In the genomic region with DNA sequence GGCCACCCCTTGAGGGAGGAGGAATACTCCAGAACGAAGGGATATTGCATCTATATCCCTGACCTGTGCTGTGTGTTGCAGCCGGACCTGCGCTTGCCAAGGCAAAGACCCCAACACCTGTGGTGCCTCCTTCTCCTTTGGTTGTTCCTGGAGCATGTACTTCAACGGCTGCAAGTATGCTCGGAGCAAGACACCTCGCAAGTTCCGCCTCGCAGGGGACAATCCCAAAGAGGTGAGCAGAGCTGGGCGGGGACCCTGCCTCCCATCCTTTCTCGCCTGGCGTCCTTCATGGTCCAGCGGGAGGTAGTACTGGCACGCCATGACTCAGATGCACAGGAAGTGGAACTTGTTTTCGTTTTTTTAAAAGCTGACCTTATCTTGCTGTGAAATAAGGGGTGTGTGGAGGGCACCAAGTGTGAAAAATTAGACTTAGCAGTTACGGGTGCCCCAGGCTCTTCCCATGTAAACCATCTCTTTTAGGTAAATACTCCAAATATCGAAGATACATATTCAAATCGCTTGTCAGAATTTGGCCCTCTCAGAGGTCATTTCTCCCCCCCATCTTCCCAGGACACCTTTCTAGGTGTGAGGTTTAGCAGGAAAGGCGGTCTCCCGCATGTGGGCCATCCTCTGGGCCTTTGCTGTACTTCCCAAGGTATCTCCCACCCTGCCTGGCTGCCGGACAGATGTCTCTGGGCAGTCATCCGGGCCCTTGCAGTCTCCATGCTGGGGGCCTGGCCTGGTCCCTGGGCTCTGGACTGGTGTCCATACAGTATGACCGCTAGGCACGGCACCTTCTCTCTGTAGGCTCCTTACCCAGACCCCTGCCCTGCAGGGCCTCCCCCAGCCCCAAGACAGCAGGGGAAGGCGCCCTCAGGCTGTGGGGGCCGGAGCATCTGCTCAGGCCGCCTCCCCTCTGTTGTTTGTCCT, we compare ENCODE assay signal across 14 cellular contexts.
"Had no signal": no experiment of that assay in that cellular context is flagged by ENCODE, and none has a peak within 500 bp of the region (broad histone marks: within the 10 kb centered on the region; RNA-seq: fewer than 3 reads in every experiment).

No MANE protein-coding gene starts in this region.

- H3K9me3 Mint-ChIP-seq: activated CD4-positive, alpha-beta T cell treated with anti-CD3 and anti-CD28 coated beads, Interleukin-2, amount 10 ng/mL, durations not matched to agents 24 days and 14 days; activated naive CD4-positive, alpha-beta T cell treated with anti-CD3 and anti-CD28 coated beads, Interleukin-2, amount 10 ng/mL, durations not matched to agents 7 days and 5 days; activated T-helper 2 cell treated with anti-CD3 and anti-CD28 coated beads, Interferon-gamma antibody, Interleukin-2, Interleukin-4, amounts not matched to agents 10 μg/mL and 5 μg/mL and 100 μg/mL, durations not matched to agents 14 hours and 24 hours and 36 hours had no signal

- H3K36me3 ChIP-seq: breast epithelium had no signal

- H3K4me3 ChIP-seq: ascending aorta, breast epithelium, esophagus squamous epithelium, SK-N-MC, stomach, testis had no signal

- H3K4me1 Mint-ChIP-seq: activated CD4-positive, alpha-beta T cell treated with anti-CD3 and anti-CD28 coated beads, Interleukin-2, amount 10 ng/mL, durations not matched to agents 24 days and 14 days; activated naive CD4-positive, alpha-beta T cell treated with anti-CD3 and anti-CD28 coated beads, Interleukin-2, amount 10 ng/mL, durations not matched to agents 7 days and 5 days had no signal

- ATAC-seq: naive thymus-derived CD4-positive, alpha-beta T cell had no signal

- H3K9me3 ChIP-seq: ascending aorta, breast epithelium, esophagus squamous epithelium, stomach, testis had no signal

- H3K27ac ChIP-seq: ascending aorta, breast epithelium, esophagus squamous epithelium, SK-N-MC, stomach, testis had no signal

- H3K27me3 ChIP-seq: ascending aorta, breast epithelium, esophagus squamous epithelium, stomach, testis had no signal

- H3K4me1 ChIP-seq: ascending aorta, breast epithelium, esophagus squamous epithelium, testis had no signal

- DNase-seq: activated CD4-positive, alpha-beta T cell treated with anti-CD3 and anti-CD28 coated beads, Interleukin-2, amount 10 ng/mL, durations not matched to agents 24 days and 14 days; activated CD4-positive, CD25-positive, alpha-beta regulatory T cell; activated naive CD4-positive, alpha-beta T cell treated with anti-CD3 and anti-CD28 coated beads, Interleukin-2, amount 10 ng/mL, durations not matched to agents 7 days and 5 days; cortex of kidney; effector memory CD4-positive, alpha-beta T cell; esophagus squamous epithelium; mesenchymal stem cell; naive thymus-derived CD4-positive, alpha-beta T cell; stomach; testis had no signal

- H3K27ac Mint-ChIP-seq: activated CD4-positive, alpha-beta T cell treated with anti-CD3 and anti-CD28 coated beads, Interleukin-2, amount 10 ng/mL, durations not matched to agents 24 days and 14 days; activated T-helper 2 cell treated with anti-CD3 and anti-CD28 coated beads, Interferon-gamma antibody, Interleukin-2, Interleukin-4, amounts not matched to agents 10 μg/mL and 5 μg/mL and 100 μg/mL, durations not matched to agents 14 hours and 24 hours and 36 hours had no signal

- H3K4me3 Mint-ChIP-seq: activated CD4-positive, alpha-beta T cell treated with anti-CD3 and anti-CD28 coated beads, Interleukin-2, amount 10 ng/mL, durations not matched to agents 24 days and 14 days; activated naive CD4-positive, alpha-beta T cell treated with anti-CD3 and anti-CD28 coated beads, Interleukin-2, amount 10 ng/mL, durations not matched to agents 7 days and 5 days; naive thymus-derived CD4-positive, alpha-beta T cell had no signal
